ENCODE assay signal across 18 cellular contexts in the genomic region with DNA sequence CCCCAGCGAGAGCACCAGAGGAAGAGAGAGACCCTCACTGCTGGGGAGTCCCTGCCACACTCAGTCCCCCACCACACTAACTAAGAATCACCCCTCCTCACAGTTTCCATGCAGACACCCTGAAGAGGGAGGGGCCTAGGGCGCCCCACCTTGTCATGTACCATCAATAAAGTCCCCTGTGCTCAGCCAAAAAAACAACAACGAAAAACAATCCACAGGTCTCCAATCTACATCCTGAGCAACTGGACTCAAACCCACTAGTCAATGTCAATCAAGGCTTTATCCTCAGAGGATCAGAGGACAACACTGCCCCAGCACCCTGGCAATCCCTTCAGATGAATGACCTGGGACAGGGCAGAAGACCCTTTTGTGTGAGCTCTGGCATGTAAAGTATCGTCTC.
DNase-seq lines count a peak whose midpoint lies in the region; ATAC-seq and TF ChIP-seq lines count a peak whose summit lies in the region.
"Had no signal": no experiment of that assay in that cellular context is flagged by ENCODE, and none has a peak within 500 bp of the region (broad histone marks: within the 10 kb centered on the region; RNA-seq: fewer than 3 reads in every experiment).

No MANE protein-coding gene starts in this region.

- WGBS in mesenchymal stem cell: 86% methylated on average over 4 of the region's 4 CpGs
- WGBS in neuronal stem cell (ENCODE audit: extremely low coverage in 2 of 2, insufficient read length in 2 of 2, insufficient replicate concordance in 1 of 2), 2 donors: no CpG with 5 or more reads among the region's 4 CpGs

- H2BK5ac ChIP-seq in mesenchymal stem cell (ENCODE audit: low read depth, low read length, poor library complexity, severe bottlenecking) (no peak overlapping the region), neuronal stem cell (ENCODE audit: low read length) (no peak overlapping the region)

- peaks cover 0 to 9% (median 2%) of the 10 kb centered on the region in 7 donors for H3K9me3 Mint-ChIP-seq in CD14-positive monocyte
- H3K9me3 Mint-ChIP-seq: CD4-positive, alpha-beta T cell had no signal

- no peak overlapping the region for H2BK120ac ChIP-seq in mesenchymal stem cell (ENCODE audit: low read depth, low read length)
- no peak overlapping the region for H2BK120ac ChIP-seq in neuronal stem cell (ENCODE audit: low read depth, low read length)

- no peak overlapping the region for H3K4me2 ChIP-seq in mesenchymal stem cell (ENCODE audit: low read length, poor library complexity, severe bottlenecking)
- no peak overlapping the region for H3K4me2 ChIP-seq in neuronal stem cell (ENCODE audit: insufficient read depth, low read length, poor library complexity, severe bottlenecking)
- H3K4me2 ChIP-seq: BLaER1 had no signal

- H3K9ac ChIP-seq in mesenchymal stem cell (ENCODE audit: low read length) (no peak overlapping the region), neuronal stem cell (ENCODE audit: low read depth, low read length, poor library complexity) (no peak overlapping the region)
- H3K9ac ChIP-seq: BLaER1 had no signal

- no peak overlapping the region for H3K23ac ChIP-seq in mesenchymal stem cell (ENCODE audit: low read length in 2 of 2)
- no peak overlapping the region for H3K23ac ChIP-seq in neuronal stem cell (ENCODE audit: low read depth, low read length, poor library complexity)

- H3K36me3 ChIP-seq in H7 (replicated peaks; ENCODE audit: control insufficient read depth, insufficient read depth, low read length) (no peaks in the 10 kb centered on the region), mesenchymal stem cell (ENCODE audit: control insufficient read depth in 1 of 2, insufficient read depth in 2 of 2, low read depth in 1 of 2, low read length in 2 of 2) (no peaks in the 10 kb centered on the region), neuronal stem cell (replicated peaks in 1 of 2; ENCODE audit: control insufficient read depth in 2 of 2, insufficient read depth in 2 of 2, low read length in 2 of 2) (no peaks in the 10 kb centered on the region)
- H3K36me3 ChIP-seq: BLaER1 had no signal

- H3K27ac Mint-ChIP-seq in CD14-positive monocyte: no peak overlapping the region
- H3K27ac Mint-ChIP-seq: B cell; CD4-positive, alpha-beta T cell; CD8-positive, alpha-beta memory T cell had no signal

- no peak overlapping the region for H3K18ac ChIP-seq in mesenchymal stem cell (ENCODE audit: low read depth in 1 of 2, low read length in 2 of 2)
- no peak overlapping the region for H3K18ac ChIP-seq in neuronal stem cell (ENCODE audit: low read length)

- H3K27me3 Mint-ChIP-seq in CD14-positive monocyte (ENCODE audit: low read depth in 3 of 3): peaks cover 3 to 11% (median 6%) of the 10 kb centered on the region in 3 donors
- H3K27me3 Mint-ChIP-seq: B cell had no signal

- H3K4ac ChIP-seq in mesenchymal stem cell (ENCODE audit: low read depth in 1 of 2, low read length in 2 of 2) (no peak overlapping the region), neuronal stem cell (ENCODE audit: low read length) (peak overlapping the region; percentile 40)

- ATAC-seq in GM21737 (IDR thresholded peaks at IDR 0.05; ENCODE audit: unreplicated experiment): no peak
- ATAC-seq: GM12878 had no signal

- H2AFZ ChIP-seq in mesenchymal stem cell (ENCODE audit: low read depth, low read length) (no peak overlapping the region), neuronal stem cell (ENCODE audit: low read length) (no peak overlapping the region)

- H3K79me1 ChIP-seq in mesenchymal stem cell (replicated peaks; ENCODE audit: low read length, poor library complexity, severe bottlenecking) (no peaks in the 10 kb centered on the region), neuronal stem cell (ENCODE audit: low read depth, low read length) (no peaks in the 10 kb centered on the region)

- intact Hi-C loops in CD14-positive monocyte (cut with micrococcal nuclease): no loop called here

- no peaks in the 10 kb centered on the region for H3K36me3 Mint-ChIP-seq in CD14-positive monocyte
- H3K36me3 Mint-ChIP-seq: CD8-positive, alpha-beta memory T cell had no signal

- no peaks in the 10 kb centered on the region for H3K4me1 Mint-ChIP-seq in CD14-positive monocyte
- H3K4me1 Mint-ChIP-seq: B cell; CD8-positive, alpha-beta memory T cell had no signal

- H2BK15ac ChIP-seq in mesenchymal stem cell (ENCODE audit: low read depth, poor library complexity, severe bottlenecking) (no peak overlapping the region), neuronal stem cell (ENCODE audit: low read length) (peak overlapping the region; percentile 54)

- H4K8ac ChIP-seq in mesenchymal stem cell (ENCODE audit: low read length) (no peak overlapping the region), neuronal stem cell (ENCODE audit: low read depth, low read length) (no peak overlapping the region)

- H4K91ac ChIP-seq in mesenchymal stem cell (ENCODE audit: low read length): peak overlapping the region; percentile 10
- H4K91ac ChIP-seq in neuronal stem cell (ENCODE audit: low read depth, low read length, poor library complexity): no peak overlapping the region

- no peak for TF ChIP-seq CTCF in CD14-positive monocyte (IDR thresholded peaks at IDR 0.05)

- peak; percentile 31 for DNase-seq in H7
- no peak for DNase-seq in mesenchymal stem cell
- DNase-seq in neuronal stem cell (ENCODE audit: low spot score): no peak
- no peak for DNase-seq in CD14-positive monocyte (ENCODE audit: low spot score)
- no peak for DNase-seq in NCI-H2107 (lab: John Stamatoyannopoulos, UW)
- DNase-seq: CD4-positive, alpha-beta T cell; CD8-positive, alpha-beta memory T cell; DMS 273 treated with DMSO at 0.1 percent for 48 hours; EL; GDM1; GOT3; HCEC 1CT had no signal

- H3K27ac ChIP-seq in mesenchymal stem cell (ENCODE audit: low read length, poor library complexity, severe bottlenecking) (no peak overlapping the region), neuronal stem cell (replicated peaks; ENCODE audit: low read length) (no peak overlapping the region)
- H3K27ac ChIP-seq: 22Rv1, BLaER1, C4-2B had no signal

- H3K4me3 Mint-ChIP-seq in CD14-positive monocyte: no peak overlapping the region
- H3K4me3 Mint-ChIP-seq: B cell; CD4-positive, alpha-beta T cell; CD8-positive, alpha-beta memory T cell had no signal

- H3K9me3 ChIP-seq in mesenchymal stem cell (ENCODE audit: control insufficient read depth, low read length) (peaks cover 4% of the 10 kb centered on the region), neuronal stem cell (replicated peaks in 1 of 2; ENCODE audit: control insufficient read depth in 2 of 2, insufficient read depth in 1 of 2, low read depth in 1 of 2, low read length in 2 of 2) (no peaks in the 10 kb centered on the region)
- H3K9me3 ChIP-seq: BLaER1 had no signal

- H3K4me3 ChIP-seq in H7 (ENCODE audit: insufficient read depth, low read depth, low read length) (no peak overlapping the region), mesenchymal stem cell (ENCODE audit: insufficient read depth in 1 of 2, low read depth in 1 of 2, low read length in 2 of 2) (no peak overlapping the region), neuronal stem cell (ENCODE audit: low read length in 2 of 2) (no peak overlapping the region)
- H3K4me3 ChIP-seq: BLaER1, GM12878 had no signal

- H2BK12ac ChIP-seq in mesenchymal stem cell (ENCODE audit: low read length in 2 of 2) (no peak overlapping the region), neuronal stem cell (ENCODE audit: low read length) (no peak overlapping the region)

- no peak overlapping the region for H3K14ac ChIP-seq in mesenchymal stem cell (ENCODE audit: low read length in 2 of 2)
- H3K14ac ChIP-seq in neuronal stem cell (ENCODE audit: low read length): no peak overlapping the region

- H3K27me3 ChIP-seq in H7 (ENCODE audit: control insufficient read depth, insufficient read depth, low read length) (peaks cover 2% of the 10 kb centered on the region; the same call in 1 of the 2 replicates), mesenchymal stem cell (ENCODE audit: control insufficient read depth in 1 of 2, insufficient read depth in 1 of 2, low read length in 2 of 2) (peaks cover 0 to 37% of the 10 kb centered on the region in 2 experiments), neuronal stem cell (ENCODE audit: control insufficient read depth in 3 of 3, insufficient read depth in 3 of 3, low read depth in 1 of 3, low read length in 3 of 3) (no peaks in the 10 kb centered on the region)
- H3K27me3 ChIP-seq: BLaER1 had no signal

- H3K4me1 ChIP-seq in mesenchymal stem cell (ENCODE audit: control insufficient read depth, insufficient read depth, low read depth, low read length) (no peaks in the 10 kb centered on the region), neuronal stem cell (ENCODE audit: control insufficient read depth in 2 of 2, insufficient read depth in 1 of 2, low read depth in 1 of 2, low read length in 2 of 2) (peaks cover 0 to 2% of the 10 kb centered on the region in 2 donors)
- H3K4me1 ChIP-seq: BLaER1 had no signal

- H2AK5ac ChIP-seq in mesenchymal stem cell (ENCODE audit: low read length, severe bottlenecking) (no peak overlapping the region), neuronal stem cell (ENCODE audit: low read depth, low read length) (peak overlapping the region; percentile 51)
